Comparison of ENCODE assay signal across 9 cellular contexts in the genomic region with DNA sequence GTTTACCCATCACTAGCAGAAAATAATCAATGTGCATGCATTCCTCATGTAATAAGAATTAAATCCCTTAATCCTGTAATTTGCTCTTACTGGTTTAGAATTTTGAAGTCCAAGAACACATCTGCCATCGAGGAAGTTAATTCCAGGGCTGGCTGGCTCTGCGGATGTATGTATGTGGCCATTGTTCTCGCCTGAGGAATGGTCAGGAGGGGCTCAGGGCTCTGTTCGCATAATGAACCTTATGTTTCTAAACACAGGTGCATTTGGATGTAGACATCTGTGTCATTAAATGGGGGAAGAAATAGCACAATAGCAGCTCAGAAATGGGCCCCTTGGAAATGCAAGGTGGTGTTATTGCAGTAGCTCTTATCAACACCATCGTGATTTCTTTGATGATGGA.
"Had no signal": no experiment of that assay in that cellular context is flagged by ENCODE, and none has a peak within 500 bp of the region (broad histone marks: within the 10 kb centered on the region; RNA-seq: fewer than 3 reads in every experiment).

No MANE protein-coding gene starts in this region.

- ATAC-seq: HCT116, HepG2 had no signal

- H3K27ac Mint-ChIP-seq: IgD-negative memory B cell had no signal

- H3K4me3 Mint-ChIP-seq: IgD-negative memory B cell had no signal

- H3K36me3 Mint-ChIP-seq: IgD-negative memory B cell had no signal

- H3K27ac ChIP-seq: GM23248, HL-60 had no signal

- DNase-seq: GM23248, GOT3, H7, KBM-7 had no signal

- H3K9me3 ChIP-seq: HAP-1 had no signal

- H3K4me1 ChIP-seq: HAP-1 had no signal

- H3K4me1 Mint-ChIP-seq: IgD-negative memory B cell had no signal

- H3K4me3 ChIP-seq: GM23248, HAP-1 had no signal

- H3K36me3 ChIP-seq: HAP-1 had no signal

- H3K27me3 Mint-ChIP-seq: IgD-negative memory B cell had no signal
